13 cellular contexts compared by ENCODE assay signal in genomic region chr1:22447581-22448215, GRCh38. TPM values are rescaled to one million over a fixed set of nuclear protein-coding genes. Genes with fewer than 3 reads are reported as not detected.
A peak's percentile ranks its signal among the peaks of the same experiment; 100 is the strongest.
DNase-seq lines count a peak whose midpoint lies in the region; ATAC-seq and FAIRE-seq lines count a peak whose summit lies in the region.
"Had no signal": no experiment of that assay in that cellular context is flagged by ENCODE, and none has a peak within 500 bp of the region (broad histone marks: within the 10 kb centered on the region; RNA-seq: fewer than 3 reads in every experiment).

No MANE protein-coding gene starts in this region.

- peaks cover 15% of the 10 kb centered on the region for H3K4me1 Mint-ChIP-seq in activated CD4-positive, alpha-beta T cell treated with anti-CD3 and anti-CD28 coated beads for 36 hours

- H3K4me3 Mint-ChIP-seq in activated CD4-positive, alpha-beta T cell treated with anti-CD3 and anti-CD28 coated beads for 36 hours: no peak overlapping the region
- H3K4me3 Mint-ChIP-seq: CD8-positive, alpha-beta memory T cell had no signal

- CTCF ChIA-PET in activated CD4-positive, alpha-beta T cell treated with anti-CD3 and anti-CD28 coated beads for 36 hours (lab: Charles Lee): no interaction called here

- H3K9me3 Mint-ChIP-seq in activated CD4-positive, alpha-beta T cell treated with anti-CD3 and anti-CD28 coated beads for 36 hours (ENCODE audit: low read depth): peaks cover 4% of the 10 kb centered on the region

- no peak overlapping the region for H4K91ac ChIP-seq in mesenchymal stem cell (ENCODE audit: low read length)

- peak overlapping the region in 1 of 2 experiments; percentile 5 for H2BK12ac ChIP-seq in mesenchymal stem cell (ENCODE audit: low read length in 2 of 2)

- H3K27me3 ChIP-seq in mesenchymal stem cell (ENCODE audit: control insufficient read depth in 1 of 2, insufficient read depth in 1 of 2, low read length in 2 of 2): no peaks in the 10 kb centered on the region

- no peak overlapping the region for H3K14ac ChIP-seq in mesenchymal stem cell (ENCODE audit: low read length in 2 of 2)

- H3K4me3 ChIP-seq in mesenchymal stem cell (ENCODE audit: insufficient read depth in 1 of 2, low read depth in 1 of 2, low read length in 2 of 2): no peak overlapping the region
- H3K4me3 ChIP-seq: PC-9 had no signal

- H3K4ac ChIP-seq in mesenchymal stem cell (ENCODE audit: low read depth in 1 of 2, low read length in 2 of 2): no peak overlapping the region

- peaks cover 6% of the 10 kb centered on the region for H3K4me1 ChIP-seq in mesenchymal stem cell (ENCODE audit: control insufficient read depth, insufficient read depth, low read depth, low read length)

- peak overlapping the region in 1 of 2 experiments; percentile 71 for H3K18ac ChIP-seq in mesenchymal stem cell (ENCODE audit: low read depth in 1 of 2, low read length in 2 of 2)

- H3K9me3 ChIP-seq in mesenchymal stem cell (ENCODE audit: control insufficient read depth, low read length): no peaks in the 10 kb centered on the region

- H3K36me3 Mint-ChIP-seq in activated CD4-positive, alpha-beta T cell treated with anti-CD3 and anti-CD28 coated beads for 36 hours (ENCODE audit: low read depth): peaks cover 8% of the 10 kb centered on the region
- H3K36me3 Mint-ChIP-seq: naive B cell had no signal

- DNase-seq in ACHN (peak; percentile 68), HTR-8/SVneo (ENCODE audit: insufficient read length, low spot score) (peak; percentile 66), mesenchymal stem cell (peak; percentile 81), 8988T (no peak), SW480 (ENCODE audit: low spot score) (no peak), DMS114 treated with DMSO at 0.1 percent for 48 hours (lab: John Stamatoyannopoulos, UW; ENCODE audit: unreplicated experiment) (no peak)
- DNase-seq in activated CD4-positive, alpha-beta T cell treated with anti-CD3 and anti-CD28 coated beads for 36 hours: no peak
- DNase-seq: activated CD8-positive, alpha-beta memory T cell treated with anti-CD3 and anti-CD28 coated beads, Interleukin-2, amount 50 U/mL, for 48 hours; CD8-positive, alpha-beta memory T cell; naive B cell; PC-9 had no signal

- no peak overlapping the region for H3K27ac Mint-ChIP-seq in activated CD4-positive, alpha-beta T cell treated with anti-CD3 and anti-CD28 coated beads for 36 hours
- H3K27ac Mint-ChIP-seq: naive B cell had no signal

- no peak overlapping the region for H2AK5ac ChIP-seq in mesenchymal stem cell (ENCODE audit: low read length, severe bottlenecking)

- peak overlapping the region; percentile 6 for H3K9ac ChIP-seq in mesenchymal stem cell (ENCODE audit: low read length)
- H3K9ac ChIP-seq: KMS-11 had no signal

- no peak for ATAC-seq in activated CD4-positive, alpha-beta T cell treated with anti-CD3 and anti-CD28 coated beads for 36 hours

- peak overlapping the region; percentile 4 for H2BK15ac ChIP-seq in mesenchymal stem cell (ENCODE audit: low read depth, poor library complexity, severe bottlenecking)

- no peaks in the 10 kb centered on the region for H3K36me3 ChIP-seq in mesenchymal stem cell (ENCODE audit: control insufficient read depth in 1 of 2, insufficient read depth in 2 of 2, low read depth in 1 of 2, low read length in 2 of 2)

- intact Hi-C loops in activated CD4-positive, alpha-beta T cell treated with anti-CD3 and anti-CD28 coated beads for 36 hours (cut with DNase I, micrococcal nuclease): no loop called here

- in situ Hi-C loops in ACHN (cut with HindIII; ENCODE audit: low pct_ligation_motif_present, low pct_unique_long_range_greater_than_20kb, low sequenced_read_pairs): no loop called here

- no peaks in the 10 kb centered on the region for H3K79me1 ChIP-seq in mesenchymal stem cell (replicated peaks; ENCODE audit: low read length, poor library complexity, severe bottlenecking)

- no peak overlapping the region for H2BK120ac ChIP-seq in mesenchymal stem cell (ENCODE audit: low read depth, low read length)

- POLR2A ChIA-PET in activated CD4-positive, alpha-beta T cell treated with anti-CD3 and anti-CD28 coated beads for 36 hours (lab: Charles Lee): interaction anchor here (0.8 kb wide), 1 partner anchor 518 kb away, joined by 3 read pairs; no protein-coding TSS in a partner anchor

- peak overlapping the region; percentile 61 for H4K8ac ChIP-seq in mesenchymal stem cell (ENCODE audit: low read length)

- H3K27ac ChIP-seq in cingulate gyrus (ENCODE audit: low read depth, low read length): peak overlapping the region; percentile 23
- H3K27ac ChIP-seq in mesenchymal stem cell (ENCODE audit: low read length, poor library complexity, severe bottlenecking): peak overlapping the region; percentile 94
- H3K27ac ChIP-seq: KMS-11, PC-9 had no signal

- no peak overlapping the region for H3K23ac ChIP-seq in mesenchymal stem cell (ENCODE audit: low read length in 2 of 2)

- no peak for FAIRE-seq in HTR-8/SVneo (lab: Jason Lieb, UNC)

- no peak overlapping the region for H2AFZ ChIP-seq in mesenchymal stem cell (ENCODE audit: low read depth, low read length)
- H2AFZ ChIP-seq: PC-9 had no signal

- no peak overlapping the region for H2BK5ac ChIP-seq in mesenchymal stem cell (ENCODE audit: low read depth, low read length, poor library complexity, severe bottlenecking)

- H3K27me3 Mint-ChIP-seq in activated CD4-positive, alpha-beta T cell treated with anti-CD3 and anti-CD28 coated beads for 36 hours: peaks cover 3% of the 10 kb centered on the region

- no peak overlapping the region for H3K4me2 ChIP-seq in mesenchymal stem cell (ENCODE audit: low read length, poor library complexity, severe bottlenecking)
- H3K4me2 ChIP-seq: KMS-11, PC-9 had no signal

- 37% methylated on average over 6 of the region's 6 CpGs for WGBS in mesenchymal stem cell

RNA-seq across cellular contexts. Expression of gene ZBTB40, which starts 4.0 kb away (rescaled TPM):
- 8.0 TPM for polyA plus RNA-seq in mesenchymal stem cell (2013, experiment 1 of 2)
- polyA plus RNA-seq in mesenchymal stem cell (2013, experiment 2 of 2): 7.1 TPM
- 10 to 100 TPM; 12.7 to 13.5 TPM for total RNA-seq in activated CD4-positive, alpha-beta T cell treated with anti-CD3 and anti-CD28 coated beads for 36 hours

Comparison
In these comparisons a context has a peak if more than half of its experiments do, and no peak if none do; other contexts are left out.
1. DNase-seq: peak in ACHN (single experiment), HTR-8/SVneo (single experiment) and mesenchymal stem cell (single experiment); none in 8988T (single experiment), activated CD4-positive, alpha-beta T cell treated with anti-CD3 and anti-CD28 coated beads for 36 hours (single experiment), SW480 (single experiment) and DMS114 treated with DMSO at 0.1 percent for 48 hours (single experiment).